Comparison of ENCODE assay signal across 1 cellular context in genomic region chr17:16945513-16946201, GRCh38.
TF ChIP-seq lines count a peak whose summit lies in the region.

No MANE protein-coding gene starts in this region.

TF ChIP-seq in GM23338, 12 proteins besides CTCF, POLR2A, EP300 and RAD21 (continued from another document):
- TF ChIP-seq ZNF462 (CRISPR knock-in tag; IDR thresholded peaks at IDR 0.05) (no peak), CREB1 (CRISPR knock-in tag; IDR thresholded peaks at IDR 0.05; ENCODE audit: low read depth) (no peak), ZNF114 (CRISPR knock-in tag; IDR thresholded peaks at IDR 0.05) (no peak), REST (IDR thresholded peaks at IDR 0.05; ENCODE audit: unreplicated experiment) (no peak), ZNF331 (CRISPR knock-in tag; IDR thresholded peaks at IDR 0.05; ENCODE audit: low read depth) (no peak), POLR2AphosphoS5 (IDR thresholded peaks at IDR 0.05; ENCODE audit: low read depth) (no peak), STAT1 (IDR thresholded peaks at IDR 0.05; ENCODE audit: unreplicated experiment) (no peak), EZH2 (IDR thresholded peaks at IDR 0.05; ENCODE audit: low read depth, unreplicated experiment) (no peak), NANOG (IDR thresholded peaks at IDR 0.05; ENCODE audit: borderline replicate concordance) (no peak)
- TF ChIP-seq, protein P1, sequence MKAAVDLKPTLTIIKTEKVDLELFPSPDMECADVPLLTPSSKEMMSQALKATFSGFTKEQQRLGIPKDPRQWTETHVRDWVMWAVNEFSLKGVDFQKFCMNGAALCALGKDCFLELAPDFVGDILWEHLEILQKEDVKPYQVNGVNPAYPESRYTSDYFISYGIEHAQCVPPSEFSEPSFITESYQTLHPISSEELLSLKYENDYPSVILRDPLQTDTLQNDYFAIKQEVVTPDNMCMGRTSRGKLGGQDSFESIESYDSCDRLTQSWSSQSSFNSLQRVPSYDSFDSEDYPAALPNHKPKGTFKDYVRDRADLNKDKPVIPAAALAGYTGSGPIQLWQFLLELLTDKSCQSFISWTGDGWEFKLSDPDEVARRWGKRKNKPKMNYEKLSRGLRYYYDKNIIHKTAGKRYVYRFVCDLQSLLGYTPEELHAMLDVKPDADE (IDR thresholded peaks at IDR 0.05): no peak
TF ChIP-seq in GM23338: peak in this region for 0.
